8 cellular contexts compared by ENCODE assay signal in genomic region chr3:20225769-20226168, GRCh38. TPM values are rescaled to one million over a fixed set of nuclear protein-coding genes. Genes with fewer than 3 reads are reported as not detected.
DNase-seq lines count a peak whose midpoint lies in the region; ATAC-seq, FAIRE-seq and TF ChIP-seq lines count a peak whose summit lies in the region.

No MANE protein-coding gene starts in this region.

- no peaks in the 10 kb centered on the region for H3K27me3 ChIP-seq in heart left ventricle
- H3K27me3 ChIP-seq in NT2/D1 (ENCODE audit: insufficient read depth, insufficient read length): no peaks in the 10 kb centered on the region
- no peaks in the 10 kb centered on the region for H3K27me3 ChIP-seq in small intestine (ENCODE audit: control insufficient read depth in 2 of 2, insufficient read depth in 2 of 2, low read length in 2 of 2)
- no peaks in the 10 kb centered on the region for H3K27me3 ChIP-seq in sigmoid colon

- H3K9ac ChIP-seq in NT2/D1 (ENCODE audit: insufficient read length, low read depth): no peak overlapping the region

- FAIRE-seq in small intestine (lab: Jason Lieb, UNC): no peak

- 14 to 26% (median 23%) methylated on average over 2 of the region's 2 CpGs for WGBS in heart left ventricle, 4 donors
- WGBS in small intestine, 3 donors: 14 to 31% (median 30%) methylated on average over 2 of the region's 2 CpGs
- WGBS in sigmoid colon, 2 donors: 44 to 45% methylated on average over 2 of the region's 2 CpGs

- H3K4me1 ChIP-seq in heart left ventricle (no peaks in the 10 kb centered on the region), NT2/D1 (ENCODE audit: insufficient read depth, insufficient read length) (no peaks in the 10 kb centered on the region), small intestine (ENCODE audit: control insufficient read depth in 2 of 2, insufficient read depth in 1 of 2, low read depth in 1 of 2, low read length in 1 of 2) (no peaks in the 10 kb centered on the region), sigmoid colon (no peaks in the 10 kb centered on the region)

- H3K4me3 ChIP-seq in heart left ventricle (no peak overlapping the region), NT2/D1 (ENCODE audit: insufficient read length, low read depth) (no peak overlapping the region), small intestine (ENCODE audit: low read depth in 1 of 2, low read length in 2 of 2) (no peak overlapping the region), sigmoid colon (no peak overlapping the region)

- ATAC-seq in heart left ventricle (no peak), Right ventricle myocardium inferior (no peak), HG03095 (IDR thresholded peaks at IDR 0.05; ENCODE audit: unreplicated experiment) (no peak)

- no peak overlapping the region for H3K27ac ChIP-seq in heart left ventricle
- H3K27ac ChIP-seq in small intestine (ENCODE audit: low read depth in 1 of 2, low read length in 1 of 2): no peak overlapping the region
- H3K27ac ChIP-seq in sigmoid colon: no peak overlapping the region

- no peak for DNase-seq in heart left ventricle
- no peak for DNase-seq in Right ventricle myocardium inferior (ENCODE audit: missing footprints)
- DNase-seq in NT2/D1 (ENCODE audit: low read depth, low spot score): peak; percentile 51
- peak; percentile 23 for DNase-seq in fibroblast of gingiva (ENCODE audit: low read depth)
- DNase-seq in small intestine: peak; percentile 13
- no peak for DNase-seq in mucosa of gallbladder (ENCODE audit: low spot score)
- DNase-seq in sigmoid colon: no peak

- no peak for TF ChIP-seq POLR2A in heart left ventricle (IDR thresholded peaks at IDR 0.05)
- TF ChIP-seq POLR2A in sigmoid colon (IDR thresholded peaks at IDR 0.05): no peak

- H3K9me3 ChIP-seq in heart left ventricle (no peaks in the 10 kb centered on the region), NT2/D1 (ENCODE audit: insufficient read depth, low read length) (no peaks in the 10 kb centered on the region), small intestine (ENCODE audit: control insufficient read depth, low read depth) (no peaks in the 10 kb centered on the region), sigmoid colon (no peaks in the 10 kb centered on the region)

- no peak for TF ChIP-seq EP300 in sigmoid colon (IDR thresholded peaks at IDR 0.05)

- intact Hi-C loops in heart left ventricle (cut with DNase I): loop anchor here in 5 of 10 donors (5.0 to 10.0 kb wide), 5 partner anchors 109 to 1892 kb away; no protein-coding TSS in a partner anchor
- intact Hi-C loops in Right ventricle myocardium inferior (cut with DNase I): loop anchor here (10.0 kb wide), 1 partner anchor 109 kb away; no protein-coding TSS in a partner anchor
- intact Hi-C loops in sigmoid colon (cut with DNase I): no loop called here

- H3K36me3 ChIP-seq in heart left ventricle (no peaks in the 10 kb centered on the region), NT2/D1 (ENCODE audit: insufficient read depth, insufficient read length, low read length) (no peaks in the 10 kb centered on the region), small intestine (ENCODE audit: control insufficient read depth in 2 of 2, insufficient read depth in 2 of 2, low read length in 2 of 2) (no peaks in the 10 kb centered on the region), sigmoid colon (no peaks in the 10 kb centered on the region)

- TF ChIP-seq CTCF in heart left ventricle (IDR thresholded peaks at IDR 0.05) (peak; percentile 23 to 69 (median 48)), sigmoid colon (IDR thresholded peaks at IDR 0.05) (peak in 1 of 4 experiments; percentile 27)

RNA-seq across cellular contexts. Expression of gene SGO1, which starts 39.8 kb away (rescaled TPM):
- total RNA-seq in heart left ventricle: 1 to 10 TPM in 2 of 9 donors, under 1 TPM in 3, not detected in 4; 0.12 to 2.8 (median 0.30) TPM
- under 1 TPM in 1 of 2 donors, not detected in 1; 0.04 TPM for polyA plus RNA-seq in heart left ventricle
- total RNA-seq in Right ventricle myocardium inferior: 0.43 TPM
- 1 to 10 TPM; 1.6 to 5.8 (median 2.2) TPM for polyA plus RNA-seq in small intestine
- total RNA-seq in mucosa of gallbladder: 0.83 TPM
- 1 to 10 TPM in 1 of 4 donors, under 1 TPM in 1, not detected in 2; 0.16 to 1.4 TPM for total RNA-seq in sigmoid colon
- polyA plus RNA-seq in sigmoid colon: 1 to 10 TPM in 2 of 3 donors, under 1 TPM in 1; 0.60 to 4.8 (median 2.3) TPM

Comparison
In these comparisons a context has a peak if more than half of its experiments do, and no peak if none do; other contexts are left out.
1. DNase-seq: peak in NT2/D1 (single experiment), fibroblast of gingiva (single experiment) and small intestine (single experiment); none in heart left ventricle (0 of 5), Right ventricle myocardium inferior (single experiment), mucosa of gallbladder (single experiment) and sigmoid colon (single experiment).